27 cellular contexts compared by ENCODE assay signal in genomic region chr3:42595682-42596081, GRCh38. TPM values are rescaled to one million over a fixed set of nuclear protein-coding genes. Genes with fewer than 3 reads are reported as not detected.
"Had no signal": no experiment of that assay in that cellular context is flagged by ENCODE, and none has a peak within 500 bp of the region (broad histone marks: within the 10 kb centered on the region; RNA-seq: fewer than 3 reads in every experiment).

No MANE protein-coding gene starts in this region.

- H3K4me1 ChIP-seq: prostate gland had no signal

- H3K27ac Mint-ChIP-seq: activated CD4-positive, alpha-beta T cell treated with anti-CD3 and anti-CD28 coated beads, Interleukin-2, amount 10 ng/mL, durations not matched to agents 7 days and 5 days; activated naive CD4-positive, alpha-beta T cell treated with anti-CD3 and anti-CD28 coated beads for 36 hours; dendritic cell treated with granulocyte-macrophage colony-stimulating factor and Interleukin-4, amounts not matched to agents 40 ng/mL and 50 ng/mL, for 4 days; T-helper 1 cell treated with Interleukin-12 subunit alpha and Interleukin-12 subunit beta and Interleukin-4 antibody, amounts not matched to agents 30 μg/mL and 1 μg/mL, for 36 hours had no signal

- H3K9me3 Mint-ChIP-seq: activated CD4-positive, alpha-beta T cell treated with anti-CD3 and anti-CD28 coated beads, Interleukin-2, amount 10 ng/mL, durations not matched to agents 7 days and 5 days; dendritic cell treated with granulocyte-macrophage colony-stimulating factor and Interleukin-4, amounts not matched to agents 40 ng/mL and 50 ng/mL, for 4 days; naive thymus-derived CD4-positive, alpha-beta T cell; T-helper 1 cell treated with Interleukin-12 subunit alpha and Interleukin-12 subunit beta and Interleukin-4 antibody, amounts not matched to agents 30 μg/mL and 1 μg/mL, for 36 hours had no signal

- H3K27ac ChIP-seq: breast epithelium, epithelial cell of prostate, esophagus squamous epithelium, heart right ventricle, ovary, prostate gland, skin epidermis, suprapubic skin, tibial artery, upper lobe of right lung, WERI-Rb-1 had no signal

- DNase-seq: activated CD4-positive, alpha-beta memory T cell treated with anti-CD3 and anti-CD28 coated beads, Interleukin-2, amount 10 ng/mL, durations not matched to agents 7 days and 5 days; activated CD4-positive, alpha-beta T cell treated with anti-CD3 and anti-CD28 coated beads, Interleukin-2, amount 10 ng/mL, durations not matched to agents 7 days and 5 days; activated CD4-positive, CD25-positive, alpha-beta regulatory T cell treated with anti-CD3 and anti-CD28 coated beads, Interleukin-2, amount 50 U/mL, for 72 hours; activated effector memory CD4-positive, alpha-beta T cell treated with Interleukin-2 at 50 U/mL for 16 hours; activated naive CD4-positive, alpha-beta T cell treated with anti-CD3 and anti-CD28 coated beads for 36 hours; central memory CD4-positive, alpha-beta T cell; esophagus squamous epithelium; foreskin melanocyte; heart right ventricle; midbrain; naive thymus-derived CD4-positive, alpha-beta T cell; ovary; retina; stimulated activated CD4-positive, alpha-beta T cell treated with anti-CD3 and anti-CD28 coated beads, Interleukin-12 subunit alpha, Interleukin-12 subunit beta, amount 100 ng/mL, for 4 hours; stimulated activated CD4-positive, alpha-beta T cell treated with anti-CD3 and anti-CD28 coated beads, Interleukin-4, amount 100 ng/mL, for 1 hour; T1000; tibial artery; upper lobe of right lung; WERI-Rb-1 had no signal

- H3K36me3 ChIP-seq: breast epithelium, ovary, prostate gland had no signal

- H3K4me3 ChIP-seq: breast epithelium, esophagus squamous epithelium, heart right ventricle, ovary, prostate gland, skin epidermis, suprapubic skin, tibial artery, upper lobe of right lung had no signal

- H3K9me3 ChIP-seq: breast epithelium, esophagus squamous epithelium, heart right ventricle, ovary, prostate gland, suprapubic skin, tibial artery, upper lobe of right lung had no signal

- H3K27me3 Mint-ChIP-seq: activated CD4-positive, alpha-beta memory T cell treated with anti-CD3 and anti-CD28 coated beads, Interleukin-2, amount 10 ng/mL, durations not matched to agents 7 days and 5 days; activated CD4-positive, alpha-beta T cell treated with anti-CD3 and anti-CD28 coated beads, Interleukin-2, amount 10 ng/mL, durations not matched to agents 7 days and 5 days; dendritic cell treated with granulocyte-macrophage colony-stimulating factor and Interleukin-4, amounts not matched to agents 40 ng/mL and 50 ng/mL, for 4 days had no signal

- ATAC-seq: heart right ventricle; naive thymus-derived CD4-positive, alpha-beta T cell; sciatic nerve; upper lobe of right lung had no signal

- H3K4me3 Mint-ChIP-seq: activated CD4-positive, alpha-beta memory T cell treated with anti-CD3 and anti-CD28 coated beads, Interleukin-2, amount 10 ng/mL, durations not matched to agents 7 days and 5 days; activated CD4-positive, alpha-beta T cell treated with anti-CD3 and anti-CD28 coated beads, Interleukin-2, amount 10 ng/mL, durations not matched to agents 7 days and 5 days; activated naive CD4-positive, alpha-beta T cell treated with anti-CD3 and anti-CD28 coated beads for 36 hours; dendritic cell treated with granulocyte-macrophage colony-stimulating factor and Interleukin-4, amounts not matched to agents 40 ng/mL and 50 ng/mL, for 4 days; naive thymus-derived CD4-positive, alpha-beta T cell; T-helper 1 cell treated with Interleukin-12 subunit alpha and Interleukin-12 subunit beta and Interleukin-4 antibody, amounts not matched to agents 30 μg/mL and 1 μg/mL, for 36 hours had no signal

- H3K27me3 ChIP-seq: breast epithelium, esophagus squamous epithelium, heart right ventricle, ovary, suprapubic skin, tibial artery, upper lobe of right lung had no signal

RNA-seq across cellular contexts. Expression of gene ZBTB47, which starts 57.8 kb away (rescaled TPM):
- polyA plus RNA-seq: naive thymus-derived CD4-positive, alpha-beta T cell had no signal
